ENCODE assay signal across 11 cellular contexts in genomic region chr13:42660367-42660965, GRCh38.
A peak's percentile ranks its signal among the peaks of the same experiment; 100 is the strongest.
DNase-seq lines count a peak whose midpoint lies in the region; ATAC-seq, FAIRE-seq and TF ChIP-seq lines count a peak whose summit lies in the region.
"Had no signal": no experiment of that assay in that cellular context is flagged by ENCODE, and none has a peak within 500 bp of the region (broad histone marks: within the 10 kb centered on the region; RNA-seq: fewer than 3 reads in every experiment).

No MANE protein-coding gene starts in this region.

- H3K4me1 ChIP-seq in Loucy (ENCODE audit: insufficient read depth, low read length, poor library complexity, severe bottlenecking): no peaks in the 10 kb centered on the region
- H3K4me1 ChIP-seq in K562 (replicated peaks in 1 of 2; ENCODE audit: control insufficient read depth in 2 of 2, insufficient read depth in 2 of 2, low read length in 2 of 2): no peaks in the 10 kb centered on the region
- no peaks in the 10 kb centered on the region for H3K4me1 ChIP-seq in MM.1S (ENCODE audit: low read length)

- TF ChIP-seq RAD21 in K562 (CRISPR knock-in tag; conservative IDR thresholded peaks at IDR 0.05 in 1 of 2, IDR thresholded peaks at IDR 0.05 in 1 of 2): no peak

- FAIRE-seq in K562 (lab: Jason Lieb, UNC): no peak

- H3K9ac ChIP-seq in Loucy (ENCODE audit: low read depth, low read length, poor library complexity, severe bottlenecking) (no peak overlapping the region), K562 (ENCODE audit: insufficient read depth in 1 of 2, low read depth in 2 of 2, low read length in 2 of 2) (no peak overlapping the region), MM.1S (ENCODE audit: low read length) (no peak overlapping the region)

- in situ Hi-C loops in K562 (cut with MboI): no loop called here

- CTCF ChIA-PET in K562 (lab: Yijun Ruan, JAX; ENCODE audit: low intra/inter-chr PET ratio): no interaction called here

- H3K9me2 ChIP-seq in Loucy (replicated peaks; ENCODE audit: low read depth, low read length): no peaks in the 10 kb centered on the region
- H3K9me2 ChIP-seq in MM.1S (replicated peaks; ENCODE audit: insufficient read depth, low read length): no peaks in the 10 kb centered on the region

- no peak for ATAC-seq in K562
- ATAC-seq: activated T-cell treated with anti-CD3 and anti-CD28 coated beads, Interleukin-2, amount 50 U/mL, for 72 hours had no signal

- 0% methylated on average over 4 of the region's 4 CpGs for WGBS in K562 (ENCODE audit: insufficient coverage, low coverage, missing lambda C conversion rate)

- H3K27me3 ChIP-seq in Loucy (ENCODE audit: insufficient read depth, low read length, poor library complexity, severe bottlenecking): no peaks in the 10 kb centered on the region
- H3K27me3 ChIP-seq in K562 (ENCODE audit: control insufficient read depth in 2 of 2, insufficient read depth in 2 of 2, low read length in 2 of 2): no peaks in the 10 kb centered on the region
- no peaks in the 10 kb centered on the region for H3K27me3 ChIP-seq in MM.1S (replicated peaks; ENCODE audit: insufficient read depth, low read length)

- peak; percentile 66 for TF ChIP-seq CTCF in Loucy (conservative IDR thresholded peaks at IDR 0.05; ENCODE audit: low read length)
- no peak for TF ChIP-seq CTCF in K562 (IDR thresholded peaks at IDR 0.05 in 2 of 3, conservative IDR thresholded peaks at IDR 0.05 in 1 of 3; ENCODE audit: insufficient read depth in 2 of 3, low read depth in 1 of 3, low read length in 3 of 3)
- TF ChIP-seq CTCF in MM.1S (IDR thresholded peaks at IDR 0.05; ENCODE audit: low read length): no peak

- intact Hi-C loops in K562 (cut with micrococcal nuclease): no loop called here

- no peak overlapping the region for H2AFZ ChIP-seq in Loucy (ENCODE audit: low read length)
- H2AFZ ChIP-seq in K562 (ENCODE audit: low read depth, low read length): no peak overlapping the region
- no peak overlapping the region for H2AFZ ChIP-seq in MM.1S (ENCODE audit: low read length)

- H3F3A ChIP-seq in Loucy (ENCODE audit: low read depth) (no peaks in the 10 kb centered on the region), MM.1S (ENCODE audit: insufficient read depth, low read length) (no peaks in the 10 kb centered on the region)

- POLR2A ChIA-PET in K562 (lab: Yijun Ruan, JAX): no interaction called here

- H3K27ac ChIP-seq in K562 (ENCODE audit: extremely low read depth, low read depth, low read length) (no peak overlapping the region), MM.1S (ENCODE audit: low read length) (no peak overlapping the region)
- H3K27ac ChIP-seq: WERI-Rb-1 had no signal

- DNase-seq in EL (peak; percentile 5), K562 (ENCODE audit: extremely low read depth in 1 of 4, low spot score in 3 of 4) (no peak), lung microvascular endothelial cell (ENCODE audit: low read depth in 2 of 2) (peak; percentile 3 to 31), NCI-H345 (lab: John Stamatoyannopoulos, UW) (no peak), CD1c-positive myeloid dendritic cell (ENCODE audit: extremely low spot score) (no peak), MM.1S (no peak), NCI-H128 (lab: John Stamatoyannopoulos, UW; ENCODE audit: unreplicated experiment) (no peak)
- DNase-seq: activated T-cell treated with anti-CD3 and anti-CD28 coated beads, Interleukin-2, amount 50 U/mL, for 72 hours; posterior cingulate gyrus; WERI-Rb-1 had no signal

- no peak for TF ChIP-seq EP300 in K562 (IDR thresholded peaks at IDR 0.05; ENCODE audit: low read length)

- no peak for TF ChIP-seq POLR2A in K562 (conservative IDR thresholded peaks at IDR 0.05)

- no peaks in the 10 kb centered on the region for H3K36me3 ChIP-seq in Loucy (ENCODE audit: insufficient read depth, low read length)
- H3K36me3 ChIP-seq in K562 (ENCODE audit: control insufficient read depth, insufficient read depth, low read length): no peaks in the 10 kb centered on the region
- H3K36me3 ChIP-seq in MM.1S (replicated peaks; ENCODE audit: insufficient read depth, low read length): no peaks in the 10 kb centered on the region
- H3K36me3 ChIP-seq: WERI-Rb-1 had no signal

- H3K9me1 ChIP-seq in K562 (ENCODE audit: control insufficient read depth, insufficient read depth, low read length): no peaks in the 10 kb centered on the region

- H3K79me2 ChIP-seq in Loucy (ENCODE audit: insufficient read depth, low read length) (no peaks in the 10 kb centered on the region), K562 (ENCODE audit: control insufficient read depth, insufficient read depth, low read length) (no peaks in the 10 kb centered on the region), MM.1S (ENCODE audit: low read length) (no peaks in the 10 kb centered on the region)

- H3K9me3 ChIP-seq in Loucy (ENCODE audit: insufficient read depth, low read depth, low read length): no peaks in the 10 kb centered on the region
- H3K9me3 ChIP-seq in K562 (replicated peaks; ENCODE audit: control insufficient read depth, insufficient read depth, low read depth, low read length): no peaks in the 10 kb centered on the region
- H3K9me3 ChIP-seq in MM.1S (replicated peaks; ENCODE audit: insufficient read depth, low read length): no peaks in the 10 kb centered on the region

- H4K20me1 ChIP-seq in Loucy (ENCODE audit: insufficient read depth, low read length, poor library complexity, severe bottlenecking) (no peaks in the 10 kb centered on the region), K562 (replicated peaks; ENCODE audit: control insufficient read depth, insufficient read depth, low read length) (no peaks in the 10 kb centered on the region), MM.1S (ENCODE audit: insufficient read depth, low read length) (no peaks in the 10 kb centered on the region)

- no TSS peak for BruUV-seq in K562 (replicated peaks; lab: Mats Ljungman, UMichigan)

- no peak overlapping the region for H3K4me2 ChIP-seq in Loucy (ENCODE audit: low read depth, low read length, poor library complexity, severe bottlenecking)
- no peak overlapping the region for H3K4me2 ChIP-seq in K562 (ENCODE audit: insufficient read depth, low read length)
- H3K4me2 ChIP-seq in MM.1S (ENCODE audit: low read depth, low read length): no peak overlapping the region

- H3K4me3 ChIP-seq in Loucy (ENCODE audit: low read length, poor library complexity, severe bottlenecking) (no peak overlapping the region), K562 (no peak overlapping the region), MM.1S (ENCODE audit: low read length) (no peak overlapping the region)

TF ChIP-seq in K562, 482 proteins besides CTCF, POLR2A, EP300 and RAD21:
- peak; percentile 65 for TF ChIP-seq C11orf30 (IDR thresholded peaks at IDR 0.05; ENCODE audit: low read depth)
- no peak for TF ChIP-seq SIN3B (IDR thresholded peaks at IDR 0.05; ENCODE audit: low read depth)
- no peak for TF ChIP-seq ZBTB8A (IDR thresholded peaks at IDR 0.05; ENCODE audit: partially characterized antibody)
- no peak for TF ChIP-seq NONO (IDR thresholded peaks at IDR 0.05; ENCODE audit: low read depth in 2 of 2, low read length in 1 of 2)
- peak; percentile 74 for TF ChIP-seq MAFG (tag; conservative IDR thresholded peaks at IDR 0.05)
- TF ChIP-seq U2AF1 (optimal IDR thresholded peaks at IDR 0.05; ENCODE audit: low read depth, low read length): no peak
- TF ChIP-seq, protein P1, sequence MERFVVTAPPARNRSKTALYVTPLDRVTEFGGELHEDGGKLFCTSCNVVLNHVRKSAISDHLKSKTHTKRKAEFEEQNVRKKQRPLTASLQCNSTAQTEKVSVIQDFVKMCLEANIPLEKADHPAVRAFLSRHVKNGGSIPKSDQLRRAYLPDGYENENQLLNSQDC (CRISPR knock-in tag; IDR thresholded peaks at IDR 0.05): no peak
- TF ChIP-seq MAFK (IDR thresholded peaks at IDR 0.05; ENCODE audit: low read length): peak; percentile 76
- TF ChIP-seq ZNF316 (IDR thresholded peaks at IDR 0.05): peak; percentile 77
- no peak for TF ChIP-seq TCF7 (IDR thresholded peaks at IDR 0.05; ENCODE audit: borderline replicate concordance)
- TF ChIP-seq, protein P2, sequence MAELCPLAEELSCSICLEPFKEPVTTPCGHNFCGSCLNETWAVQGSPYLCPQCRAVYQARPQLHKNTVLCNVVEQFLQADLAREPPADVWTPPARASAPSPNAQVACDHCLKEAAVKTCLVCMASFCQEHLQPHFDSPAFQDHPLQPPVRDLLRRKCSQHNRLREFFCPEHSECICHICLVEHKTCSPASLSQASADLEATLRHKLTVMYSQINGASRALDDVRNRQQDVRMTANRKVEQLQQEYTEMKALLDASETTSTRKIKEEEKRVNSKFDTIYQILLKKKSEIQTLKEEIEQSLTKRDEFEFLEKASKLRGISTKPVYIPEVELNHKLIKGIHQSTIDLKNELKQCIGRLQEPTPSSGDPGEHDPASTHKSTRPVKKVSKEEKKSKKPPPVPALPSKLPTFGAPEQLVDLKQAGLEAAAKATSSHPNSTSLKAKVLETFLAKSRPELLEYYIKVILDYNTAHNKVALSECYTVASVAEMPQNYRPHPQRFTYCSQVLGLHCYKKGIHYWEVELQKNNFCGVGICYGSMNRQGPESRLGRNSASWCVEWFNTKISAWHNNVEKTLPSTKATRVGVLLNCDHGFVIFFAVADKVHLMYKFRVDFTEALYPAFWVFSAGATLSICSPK (IDR thresholded peaks at IDR 0.05; ENCODE audit: borderline replicate concordance): no peak
- TF ChIP-seq MAFF (IDR thresholded peaks at IDR 0.05; ENCODE audit: low read length): peak; percentile 64
- TF ChIP-seq ELF1 (tag; IDR thresholded peaks at IDR 0.05): no peak
- TF ChIP-seq PHF20 (IDR thresholded peaks at IDR 0.05; ENCODE audit: partially characterized antibody): no peak
- no peak for TF ChIP-seq HMGN3 (IDR thresholded peaks at IDR 0.05; ENCODE audit: borderline replicate concordance, extremely low read depth, insufficient read length, low read depth, low read length)
- TF ChIP-seq TCF3 (CRISPR knock-in tag; IDR thresholded peaks at IDR 0.05): no peak
- TF ChIP-seq ELF4 (CRISPR knock-in tag; IDR thresholded peaks at IDR 0.05): no peak
- no peak for TF ChIP-seq KLF1 (tag; IDR thresholded peaks at IDR 0.05)
- TF ChIP-seq, protein P3, sequence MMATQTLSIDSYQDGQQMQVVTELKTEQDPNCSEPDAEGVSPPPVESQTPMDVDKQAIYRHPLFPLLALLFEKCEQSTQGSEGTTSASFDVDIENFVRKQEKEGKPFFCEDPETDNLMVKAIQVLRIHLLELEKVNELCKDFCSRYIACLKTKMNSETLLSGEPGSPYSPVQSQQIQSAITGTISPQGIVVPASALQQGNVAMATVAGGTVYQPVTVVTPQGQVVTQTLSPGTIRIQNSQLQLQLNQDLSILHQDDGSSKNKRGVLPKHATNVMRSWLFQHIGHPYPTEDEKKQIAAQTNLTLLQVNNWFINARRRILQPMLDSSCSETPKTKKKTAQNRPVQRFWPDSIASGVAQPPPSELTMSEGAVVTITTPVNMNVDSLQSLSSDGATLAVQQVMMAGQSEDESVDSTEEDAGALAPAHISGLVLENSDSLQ (IDR thresholded peaks at IDR 0.05): no peak
- TF ChIP-seq FOSL1 (tag; conservative IDR thresholded peaks at IDR 0.05): no peak
- no peak for TF ChIP-seq ZNF644 (tag; IDR thresholded peaks at IDR 0.05; ENCODE audit: low read depth)

Comparison
In these comparisons a context has a peak if more than half of its experiments do, and no peak if none do; other contexts are left out.
1. DNase-seq: peak in EL (single experiment) and lung microvascular endothelial cell (2 of 2); none in K562 (0 of 4), NCI-H345 (single experiment), CD1c-positive myeloid dendritic cell (single experiment), MM.1S (single experiment) and NCI-H128 (single experiment).